22 cellular contexts compared by ENCODE assay signal in genomic region chr5:16952968-16953671, GRCh38. TPM values are rescaled to one million over a fixed set of nuclear protein-coding genes. Genes with fewer than 3 reads are reported as not detected.
"Had no signal": no experiment of that assay in that cellular context is flagged by ENCODE, and none has a peak within 500 bp of the region (broad histone marks: within the 10 kb centered on the region; RNA-seq: fewer than 3 reads in every experiment).

No MANE protein-coding gene starts in this region.

- H3K36me3 ChIP-seq: pancreas had no signal

- DNase-seq: activated CD4-positive, alpha-beta T cell treated with anti-CD3 and anti-CD28 coated beads, Interleukin-2, amount 10 ng/mL, durations not matched to agents 24 days and 14 days; activated CD4-positive, CD25-positive, alpha-beta regulatory T cell; activated CD8-positive, alpha-beta memory T cell treated with anti-CD3 and anti-CD28 coated beads, Interleukin-2, amount 50 U/mL, for 4 hours; activated CD8-positive, alpha-beta T cell treated with anti-CD3 and anti-CD28 coated beads, Interleukin-2, amount 10 ng/mL, durations not matched to agents 7 days and 5 days; activated gamma-delta T cell; activated T-cell treated with anti-CD3 and anti-CD28 coated beads, Interleukin-2, amount 50 U/mL, for 72 hours; amniotic stem cell; body of pancreas; caudate nucleus; hippocampal formation; kidney; mesendoderm; pancreas; stimulated activated CD4-positive, alpha-beta T cell treated with anti-CD3 and anti-CD28 coated beads, Interleukin-2, amount 100 ng/mL, for 48 hours; stimulated activated naive CD8-positive, alpha-beta T cell treated with anti-CD3 and anti-CD28 coated beads, Interleukin-15, Interleukin-2, amounts not matched to agents 100 U/mL and 50 U/mL, for 24 hours; T-helper 2 cell had no signal

- FAIRE-seq: colon, endometrium, kidney, pancreas, TTC549 had no signal

- H3K27ac ChIP-seq: body of pancreas, pancreas had no signal

- H3K27me3 ChIP-seq: body of pancreas, pancreas had no signal

- H3K27me3 Mint-ChIP-seq: activated CD4-positive, alpha-beta T cell treated with anti-CD3 and anti-CD28 coated beads, Interleukin-2, amount 10 ng/mL, durations not matched to agents 24 days and 14 days; type B pancreatic cell had no signal

- H3K9me3 Mint-ChIP-seq: type B pancreatic cell had no signal

- H3K36me3 Mint-ChIP-seq: activated naive CD4-positive, alpha-beta T cell treated with anti-CD3 and anti-CD28 coated beads, Interleukin-2, amount 50 U/mL, for 72 hours; type B pancreatic cell had no signal

- H3K4me3 ChIP-seq: body of pancreas, pancreas had no signal

- ATAC-seq: activated CD8-positive, alpha-beta T cell treated with anti-CD3 and anti-CD28 coated beads, Interleukin-2, amount 10 ng/mL, durations not matched to agents 7 days and 5 days; activated naive CD4-positive, alpha-beta T cell treated with anti-CD3 and anti-CD28 coated beads, Interleukin-2, amount 50 U/mL, for 72 hours; activated T-cell treated with anti-CD3 and anti-CD28 coated beads, Interleukin-2, amount 50 U/mL, for 72 hours; body of pancreas; esophagus mucosa; pancreas; stimulated activated naive CD8-positive, alpha-beta T cell treated with anti-CD3 and anti-CD28 coated beads, Interleukin-15, Interleukin-2, amounts not matched to agents 100 U/mL and 50 U/mL, for 24 hours had no signal

- H3K9me3 ChIP-seq: body of pancreas, pancreas had no signal

- H3K4me3 Mint-ChIP-seq: activated CD4-positive, alpha-beta T cell treated with anti-CD3 and anti-CD28 coated beads, Interleukin-2, amount 10 ng/mL, durations not matched to agents 24 days and 14 days; activated CD8-positive, alpha-beta T cell treated with anti-CD3 and anti-CD28 coated beads, Interleukin-2, amount 10 ng/mL, durations not matched to agents 7 days and 5 days; activated T-cell treated with anti-CD3 and anti-CD28 coated beads, Interleukin-2, amount 50 U/mL, for 72 hours; type B pancreatic cell had no signal

- H3K27ac Mint-ChIP-seq: activated CD4-positive, alpha-beta T cell treated with anti-CD3 and anti-CD28 coated beads, Interleukin-2, amount 10 ng/mL, durations not matched to agents 24 days and 14 days; activated CD8-positive, alpha-beta T cell treated with anti-CD3 and anti-CD28 coated beads, Interleukin-2, amount 10 ng/mL, durations not matched to agents 7 days and 5 days; activated naive CD4-positive, alpha-beta T cell treated with anti-CD3 and anti-CD28 coated beads, Interleukin-2, amount 50 U/mL, for 72 hours; activated T-cell treated with anti-CD3 and anti-CD28 coated beads, Interleukin-2, amount 50 U/mL, for 72 hours; type B pancreatic cell had no signal

- H3K4me1 Mint-ChIP-seq: activated CD4-positive, alpha-beta T cell treated with anti-CD3 and anti-CD28 coated beads, Interleukin-2, amount 10 ng/mL, durations not matched to agents 24 days and 14 days had no signal

- H3K4me1 ChIP-seq: body of pancreas, pancreas had no signal

RNA-seq across cellular contexts. Expression of gene MYO10, which starts 17.0 kb away (rescaled TPM):
- total RNA-seq: activated CD8-positive, alpha-beta T cell treated with anti-CD3 and anti-CD28 coated beads, Interleukin-2, amount 10 ng/mL, durations not matched to agents 7 days and 5 days had no signal
